Comparison of ENCODE assay signal across 13 cellular contexts in genomic region chr15:74808073-74808839, GRCh38. TPM values are rescaled to one million over a fixed set of nuclear protein-coding genes. Genes with fewer than 3 reads are reported as not detected.
A peak's percentile ranks its signal among the peaks of the same experiment; 100 is the strongest.
DNase-seq lines count a peak whose midpoint lies in the region; TF ChIP-seq lines count a peak whose summit lies in the region.
"Had no signal": no experiment of that assay in that cellular context is flagged by ENCODE, and none has a peak within 500 bp of the region (broad histone marks: within the 10 kb centered on the region; RNA-seq: fewer than 3 reads in every experiment).

No MANE protein-coding gene starts in this region.

- DNase-seq in EL (peak; percentile 44), M059J (ENCODE audit: low read depth) (peak; percentile 25), choroid plexus epithelial cell (ENCODE audit: low read depth) (peak; percentile 28), neuronal stem cell (ENCODE audit: low spot score) (no peak), NCI-H510A (lab: John Stamatoyannopoulos, UW) (no peak), cerebellar nuclear complex (lab: John Stamatoyannopoulos, UW) (no peak), 8988T (no peak)
- DNase-seq: activated CD8-positive, alpha-beta memory T cell treated with anti-CD3 and anti-CD28 coated beads for 24 hours; esophagus squamous epithelium; KBM-7; NCI-H446 treated with DMSO at 0.1 percent for 48 hours had no signal

- H2BK120ac ChIP-seq in neuronal stem cell (ENCODE audit: low read depth, low read length) = no peak overlapping the region

- H3K9me3 ChIP-seq in neuronal stem cell (replicated peaks in 1 of 2; ENCODE audit: control insufficient read depth in 2 of 2, insufficient read depth in 1 of 2, low read depth in 1 of 2, low read length in 2 of 2) = no peaks in the 10 kb centered on the region
- H3K9me3 ChIP-seq: esophagus squamous epithelium had no signal

- no peak overlapping the region for H4K91ac ChIP-seq in neuronal stem cell (ENCODE audit: low read depth, low read length, poor library complexity)

- no peaks in the 10 kb centered on the region for H3K27me3 ChIP-seq in neuronal stem cell (ENCODE audit: control insufficient read depth in 3 of 3, insufficient read depth in 3 of 3, low read depth in 1 of 3, low read length in 3 of 3)
- H3K27me3 ChIP-seq: esophagus squamous epithelium had no signal

- no peak overlapping the region for H3K4ac ChIP-seq in neuronal stem cell (ENCODE audit: low read length)

- H3K36me3 ChIP-seq in neuronal stem cell (replicated peaks in 1 of 2; ENCODE audit: control insufficient read depth in 2 of 2, insufficient read depth in 2 of 2, low read length in 2 of 2) = peaks cover 10 to 16% of the 10 kb centered on the region in 2 donors

- no peak overlapping the region for H2BK15ac ChIP-seq in neuronal stem cell (ENCODE audit: low read length)

- H3K79me1 ChIP-seq in neuronal stem cell (ENCODE audit: low read depth, low read length) = no peaks in the 10 kb centered on the region

- peaks cover 0 to 4% of the 10 kb centered on the region in 2 donors for H3K4me1 ChIP-seq in neuronal stem cell (ENCODE audit: control insufficient read depth in 2 of 2, insufficient read depth in 1 of 2, low read depth in 1 of 2, low read length in 2 of 2)

- H2AK5ac ChIP-seq in neuronal stem cell (ENCODE audit: low read depth, low read length) = no peak overlapping the region

- H3K9ac ChIP-seq in neuronal stem cell (ENCODE audit: low read depth, low read length, poor library complexity) = no peak overlapping the region

- no peak overlapping the region for H3K23ac ChIP-seq in neuronal stem cell (ENCODE audit: low read depth, low read length, poor library complexity)

- no CpG with 5 or more reads among the region's 18 CpGs for WGBS in neuronal stem cell (ENCODE audit: extremely low coverage in 2 of 2, insufficient read length in 2 of 2, insufficient replicate concordance in 1 of 2), 2 donors

- TF ChIP-seq CTCF in choroid plexus epithelial cell (conservative IDR thresholded peaks at IDR 0.05; ENCODE audit: low read depth, low read length) = no peak

- peak overlapping the region; percentile 21 for H3K14ac ChIP-seq in neuronal stem cell (ENCODE audit: low read length)

- peak overlapping the region; percentile 8 for H3K18ac ChIP-seq in neuronal stem cell (ENCODE audit: low read length)

- no peak overlapping the region for H3K27ac ChIP-seq in neuronal stem cell (replicated peaks; ENCODE audit: low read length)

- no peak overlapping the region for H2BK12ac ChIP-seq in neuronal stem cell (ENCODE audit: low read length)

- no peak overlapping the region for H2AFZ ChIP-seq in neuronal stem cell (ENCODE audit: low read length)

- H3K4me2 ChIP-seq in neuronal stem cell (ENCODE audit: insufficient read depth, low read length, poor library complexity, severe bottlenecking) = no peak overlapping the region

- no peak overlapping the region for H2BK5ac ChIP-seq in neuronal stem cell (ENCODE audit: low read length)

- H4K8ac ChIP-seq in neuronal stem cell (ENCODE audit: low read depth, low read length) = no peak overlapping the region

- H3K4me3 ChIP-seq in choroid plexus epithelial cell (ENCODE audit: low read depth, low read length) = no peak overlapping the region
- no peak overlapping the region for H3K4me3 ChIP-seq in neuronal stem cell (ENCODE audit: low read length in 2 of 2)
- H3K4me3 ChIP-seq: esophagus squamous epithelium had no signal

RNA-seq across cellular contexts. Expression of gene LMAN1L, which starts 4.4 kb away (rescaled TPM):
- total RNA-seq in M059J (2014; rRNA removed; shearing (Covaris generic)) = not detected in 2 replicates
- not detected for polyA plus RNA-seq in neuronal stem cell (2013, experiment 1 of 2)
- polyA plus RNA-seq in neuronal stem cell (2013, experiment 2 of 2) = not detected
- total RNA-seq: Daoy, subcutaneous adipose tissue had no signal

RNA-seq across cellular contexts. Expression of gene CPLX3, which starts 18.2 kb away (rescaled TPM):
- total RNA-seq in M059J (2014; rRNA removed; shearing (Covaris generic)) = not detected in 2 replicates
- 0.03 TPM for polyA plus RNA-seq in neuronal stem cell (2013, experiment 1 of 2)
- polyA plus RNA-seq in neuronal stem cell (2013, experiment 2 of 2) = 0.03 TPM
- total RNA-seq: Daoy, subcutaneous adipose tissue had no signal

RNA-seq across cellular contexts. Expression of gene CSK, which starts 26.4 kb away (rescaled TPM):
- 9.4 and 23.8 TPM in 2 replicates for total RNA-seq in M059J (2014; rRNA removed; shearing (Covaris generic))
- 40.7 TPM for polyA plus RNA-seq in neuronal stem cell (2013, experiment 1 of 2)
- polyA plus RNA-seq in neuronal stem cell (2013, experiment 2 of 2) = 40.4 TPM

RNA-seq across cellular contexts. Expression of gene ULK3, which starts 34.7 kb away (rescaled TPM):
- total RNA-seq in M059J (2014; rRNA removed; shearing (Covaris generic)) = 10.9 and 15.3 TPM in 2 replicates
- 16.2 TPM for polyA plus RNA-seq in neuronal stem cell (2013, experiment 1 of 2)
- polyA plus RNA-seq in neuronal stem cell (2013, experiment 2 of 2) = 15.9 TPM

RNA-seq across cellular contexts. Expression of gene CYP1A2, which starts 59.6 kb away (rescaled TPM):
- total RNA-seq in M059J (2014; rRNA removed; shearing (Covaris generic)) = not detected in 2 replicates
- not detected for polyA plus RNA-seq in neuronal stem cell (2013, experiment 1 of 2)
- polyA plus RNA-seq in neuronal stem cell (2013, experiment 2 of 2) = not detected
- total RNA-seq: Daoy, esophagus squamous epithelium, subcutaneous adipose tissue had no signal

Comparison
In these comparisons a context has a peak if more than half of its experiments do, and no peak if none do; other contexts are left out.
1. DNase-seq: peak in EL (single experiment), M059J (single experiment) and choroid plexus epithelial cell (single experiment); none in neuronal stem cell (single experiment), NCI-H510A (single experiment), cerebellar nuclear complex (0 of 2) and 8988T (single experiment).